ENCODE assay signal across 2 cellular contexts in the genomic region with DNA sequence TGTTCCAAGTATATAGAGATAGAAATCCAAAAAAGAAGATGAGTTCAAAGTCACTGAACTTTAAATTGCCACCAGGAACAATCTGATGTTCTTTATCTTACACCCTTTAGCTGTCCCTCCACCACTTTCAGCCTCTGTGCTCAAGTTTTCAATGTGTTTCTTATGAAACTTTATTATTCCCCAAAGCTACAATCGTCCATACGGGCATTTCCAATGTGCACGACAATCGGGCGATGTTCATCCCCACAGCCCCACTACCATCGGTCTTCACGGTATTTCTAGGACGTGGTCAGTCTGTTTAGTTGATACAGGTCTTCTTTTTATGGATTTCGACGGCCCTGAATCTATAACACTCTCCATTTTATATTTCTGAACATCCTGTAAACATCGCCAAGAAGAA.
TF ChIP-seq lines count a peak whose summit lies in the region.

No MANE protein-coding gene starts in this region.

TF ChIP-seq in GM12878, 131 proteins besides CTCF, POLR2A, EP300 and RAD21 (continued from another document):
- TF ChIP-seq, protein P1, sequence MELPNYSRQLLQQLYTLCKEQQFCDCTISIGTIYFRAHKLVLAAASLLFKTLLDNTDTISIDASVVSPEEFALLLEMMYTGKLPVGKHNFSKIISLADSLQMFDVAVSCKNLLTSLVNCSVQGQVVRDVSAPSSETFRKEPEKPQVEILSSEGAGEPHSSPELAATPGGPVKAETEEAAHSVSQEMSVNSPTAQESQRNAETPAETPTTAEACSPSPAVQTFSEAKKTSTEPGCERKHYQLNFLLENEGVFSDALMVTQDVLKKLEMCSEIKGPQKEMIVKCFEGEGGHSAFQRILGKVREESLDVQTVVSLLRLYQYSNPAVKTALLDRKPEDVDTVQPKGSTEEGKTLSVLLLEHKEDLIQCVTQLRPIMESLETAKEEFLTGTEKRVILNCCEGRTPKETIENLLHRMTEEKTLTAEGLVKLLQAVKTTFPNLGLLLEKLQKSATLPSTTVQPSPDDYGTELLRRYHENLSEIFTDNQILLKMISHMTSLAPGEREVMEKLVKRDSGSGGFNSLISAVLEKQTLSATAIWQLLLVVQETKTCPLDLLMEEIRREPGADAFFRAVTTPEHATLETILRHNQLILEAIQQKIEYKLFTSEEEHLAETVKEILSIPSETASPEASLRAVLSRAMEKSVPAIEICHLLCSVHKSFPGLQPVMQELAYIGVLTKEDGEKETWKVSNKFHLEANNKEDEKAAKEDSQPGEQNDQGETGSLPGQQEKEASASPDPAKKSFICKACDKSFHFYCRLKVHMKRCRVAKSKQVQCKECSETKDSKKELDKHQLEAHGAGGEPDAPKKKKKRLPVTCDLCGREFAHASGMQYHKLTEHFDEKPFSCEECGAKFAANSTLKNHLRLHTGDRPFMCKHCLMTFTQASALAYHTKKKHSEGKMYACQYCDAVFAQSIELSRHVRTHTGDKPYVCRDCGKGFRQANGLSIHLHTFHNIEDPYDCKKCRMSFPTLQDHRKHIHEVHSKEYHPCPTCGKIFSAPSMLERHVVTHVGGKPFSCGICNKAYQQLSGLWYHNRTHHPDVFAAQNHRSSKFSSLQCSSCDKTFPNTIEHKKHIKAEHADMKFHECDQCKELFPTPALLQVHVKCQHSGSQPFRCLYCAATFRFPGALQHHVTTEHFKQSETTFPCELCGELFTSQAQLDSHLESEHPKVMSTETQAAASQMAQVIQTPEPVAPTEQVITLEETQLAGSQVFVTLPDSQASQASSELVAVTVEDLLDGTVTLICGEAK (IDR thresholded peaks at IDR 0.05; ENCODE audit: borderline replicate concordance) = 0 out of 2 replicates have a peak, but pooled peaks have one; percentile 20
- TF ChIP-seq NR2C2 (IDR thresholded peaks at IDR 0.05; ENCODE audit: borderline replicate concordance, control insufficient read depth, insufficient read length, low read depth) (no peak), ZNF274 (IDR thresholded peaks at IDR 0.05; ENCODE audit: insufficient read depth, insufficient read length) (no peak)
- TF ChIP-seq, protein P2, sequence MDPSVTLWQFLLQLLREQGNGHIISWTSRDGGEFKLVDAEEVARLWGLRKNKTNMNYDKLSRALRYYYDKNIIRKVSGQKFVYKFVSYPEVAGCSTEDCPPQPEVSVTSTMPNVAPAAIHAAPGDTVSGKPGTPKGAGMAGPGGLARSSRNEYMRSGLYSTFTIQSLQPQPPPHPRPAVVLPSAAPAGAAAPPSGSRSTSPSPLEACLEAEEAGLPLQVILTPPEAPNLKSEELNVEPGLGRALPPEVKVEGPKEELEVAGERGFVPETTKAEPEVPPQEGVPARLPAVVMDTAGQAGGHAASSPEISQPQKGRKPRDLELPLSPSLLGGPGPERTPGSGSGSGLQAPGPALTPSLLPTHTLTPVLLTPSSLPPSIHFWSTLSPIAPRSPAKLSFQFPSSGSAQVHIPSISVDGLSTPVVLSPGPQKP (IDR thresholded peaks at IDR 0.05; ENCODE audit: low read depth, low read length) = no peak
- TF ChIP-seq, protein P3, sequence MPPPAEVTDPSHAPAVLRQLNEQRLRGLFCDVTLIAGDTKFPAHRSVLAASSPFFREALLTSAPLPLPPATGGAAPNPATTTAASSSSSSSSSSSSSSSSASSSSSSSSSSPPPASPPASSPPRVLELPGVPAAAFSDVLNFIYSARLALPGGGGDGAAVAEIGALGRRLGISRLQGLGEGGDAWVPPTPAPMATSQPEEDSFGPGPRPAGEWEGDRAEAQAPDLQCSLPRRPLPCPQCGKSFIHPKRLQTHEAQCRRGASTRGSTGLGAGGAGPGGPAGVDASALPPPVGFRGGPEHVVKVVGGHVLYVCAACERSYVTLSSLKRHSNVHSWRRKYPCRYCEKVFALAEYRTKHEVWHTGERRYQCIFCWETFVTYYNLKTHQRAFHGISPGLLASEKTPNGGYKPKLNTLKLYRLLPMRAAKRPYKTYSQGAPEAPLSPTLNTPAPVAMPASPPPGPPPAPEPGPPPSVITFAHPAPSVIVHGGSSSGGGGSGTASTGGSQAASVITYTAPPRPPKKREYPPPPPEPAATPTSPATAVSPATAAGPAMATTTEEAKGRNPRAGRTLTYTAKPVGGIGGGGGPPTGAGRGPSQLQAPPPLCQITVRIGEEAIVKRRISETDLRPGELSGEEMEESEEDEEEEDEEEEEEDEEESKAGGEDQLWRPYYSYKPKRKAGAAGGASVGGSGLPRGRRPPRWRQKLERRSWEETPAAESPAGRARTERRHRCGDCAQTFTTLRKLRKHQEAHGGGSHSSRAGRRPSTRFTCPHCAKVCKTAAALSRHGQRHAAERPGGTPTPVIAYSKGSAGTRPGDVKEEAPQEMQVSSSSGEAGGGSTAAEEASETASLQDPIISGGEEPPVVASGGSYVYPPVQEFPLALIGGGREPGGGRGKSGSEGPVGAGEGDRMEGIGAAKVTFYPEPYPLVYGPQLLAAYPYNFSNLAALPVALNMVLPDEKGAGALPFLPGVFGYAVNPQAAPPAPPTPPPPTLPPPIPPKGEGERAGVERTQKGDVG (CRISPR knock-in tag; IDR thresholded peaks at IDR 0.05) = no peak

TF ChIP-seq in K562, 482 proteins besides CTCF, POLR2A, EP300 and RAD21 (continued from another document):
- TF ChIP-seq, protein P1 (IDR thresholded peaks at IDR 0.05) = peak; percentile 85
- TF ChIP-seq, protein P1 (CRISPR knock-in tag; IDR thresholded peaks at IDR 0.05) = peak; percentile 58
- TF ChIP-seq ZNF239 (CRISPR knock-in tag; IDR thresholded peaks at IDR 0.05) = no peak
- TF ChIP-seq, protein P4, sequence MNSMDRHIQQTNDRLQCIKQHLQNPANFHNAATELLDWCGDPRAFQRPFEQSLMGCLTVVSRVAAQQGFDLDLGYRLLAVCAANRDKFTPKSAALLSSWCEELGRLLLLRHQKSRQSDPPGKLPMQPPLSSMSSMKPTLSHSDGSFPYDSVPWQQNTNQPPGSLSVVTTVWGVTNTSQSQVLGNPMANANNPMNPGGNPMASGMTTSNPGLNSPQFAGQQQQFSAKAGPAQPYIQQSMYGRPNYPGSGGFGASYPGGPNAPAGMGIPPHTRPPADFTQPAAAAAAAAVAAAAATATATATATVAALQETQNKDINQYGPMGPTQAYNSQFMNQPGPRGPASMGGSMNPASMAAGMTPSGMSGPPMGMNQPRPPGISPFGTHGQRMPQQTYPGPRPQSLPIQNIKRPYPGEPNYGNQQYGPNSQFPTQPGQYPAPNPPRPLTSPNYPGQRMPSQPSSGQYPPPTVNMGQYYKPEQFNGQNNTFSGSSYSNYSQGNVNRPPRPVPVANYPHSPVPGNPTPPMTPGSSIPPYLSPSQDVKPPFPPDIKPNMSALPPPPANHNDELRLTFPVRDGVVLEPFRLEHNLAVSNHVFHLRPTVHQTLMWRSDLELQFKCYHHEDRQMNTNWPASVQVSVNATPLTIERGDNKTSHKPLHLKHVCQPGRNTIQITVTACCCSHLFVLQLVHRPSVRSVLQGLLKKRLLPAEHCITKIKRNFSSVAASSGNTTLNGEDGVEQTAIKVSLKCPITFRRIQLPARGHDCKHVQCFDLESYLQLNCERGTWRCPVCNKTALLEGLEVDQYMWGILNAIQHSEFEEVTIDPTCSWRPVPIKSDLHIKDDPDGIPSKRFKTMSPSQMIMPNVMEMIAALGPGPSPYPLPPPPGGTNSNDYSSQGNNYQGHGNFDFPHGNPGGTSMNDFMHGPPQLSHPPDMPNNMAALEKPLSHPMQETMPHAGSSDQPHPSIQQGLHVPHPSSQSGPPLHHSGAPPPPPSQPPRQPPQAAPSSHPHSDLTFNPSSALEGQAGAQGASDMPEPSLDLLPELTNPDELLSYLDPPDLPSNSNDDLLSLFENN (IDR thresholded peaks at IDR 0.05; ENCODE audit: low read depth in 2 of 2, low read length in 2 of 2) = no peak
TF ChIP-seq in K562: peak in this region for 1.
